In the genomic region with DNA sequence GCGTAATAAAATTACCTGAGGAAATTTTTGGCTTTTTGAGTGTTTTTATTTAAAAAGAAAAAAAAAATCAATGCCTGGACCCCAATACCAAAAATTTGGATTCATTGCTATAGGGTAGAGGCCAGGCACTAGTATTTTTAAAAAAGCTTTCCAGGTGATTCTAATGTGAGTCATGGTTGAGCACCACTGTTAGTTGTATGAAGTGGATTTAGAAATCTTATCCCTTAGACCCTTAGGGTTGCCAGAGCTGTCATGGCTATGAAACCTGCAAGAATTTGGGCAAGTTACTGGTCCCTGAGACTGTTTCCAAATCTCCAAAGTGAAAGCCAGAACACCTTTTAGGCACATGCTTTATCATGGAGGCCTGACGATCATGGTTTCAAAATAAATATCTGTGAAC, we compare ENCODE assay signal across 33 cellular contexts.
"Had no signal": no experiment of that assay in that cellular context is flagged by ENCODE, and none has a peak within 500 bp of the region (broad histone marks: within the 10 kb centered on the region; RNA-seq: fewer than 3 reads in every experiment).

No MANE protein-coding gene starts in this region.

- H3K27ac ChIP-seq: ascending aorta, PC-9, RWPE1, WERI-Rb-1 had no signal

- H3K9me3 ChIP-seq: ascending aorta had no signal

- H3K27me3 ChIP-seq: ascending aorta had no signal

- H3K4me3 Mint-ChIP-seq: activated CD4-positive, alpha-beta memory T cell treated with anti-CD3 and anti-CD28 coated beads, Interleukin-2, amount 10 ng/mL, durations not matched to agents 7 days and 5 days; activated naive CD4-positive, alpha-beta T cell treated with anti-CD3 and anti-CD28 coated beads, Interleukin-2, amount 50 U/mL, for 24 hours; activated naive CD8-positive, alpha-beta T cell treated with anti-CD3 and anti-CD28 coated beads, Interleukin-2, amount 10 ng/mL, durations not matched to agents 7 days and 5 days had no signal

- FAIRE-seq: RCC 7860 had no signal

- H2AFZ ChIP-seq: PC-9 had no signal

- DNase-seq: activated CD4-positive, alpha-beta memory T cell treated with anti-CD3 and anti-CD28 coated beads, Interleukin-2, amount 10 ng/mL, durations not matched to agents 7 days and 5 days; activated CD4-positive, alpha-beta T cell treated with anti-CD3 and anti-CD28 coated beads for 1 hour; activated CD4-positive, alpha-beta T cell treated with anti-CD3 and anti-CD28 coated beads for 48 hours; activated CD4-positive, CD25-positive, alpha-beta regulatory T cell; activated gamma-delta T cell; activated naive CD4-positive, alpha-beta T cell treated with Interleukin-2 at 50 U/mL for 16 hours; activated naive CD8-positive, alpha-beta T cell treated with anti-CD3 and anti-CD28 coated beads, Interleukin-2, amount 10 ng/mL, durations not matched to agents 7 days and 5 days; activated T-cell treated with anti-CD3 and anti-CD28 coated beads, Interleukin-2, amount 50 U/mL, for 1 hour; amygdala; caudate nucleus; cerebellar nuclear complex; Kasumi-1; MM.1S; MV-4-11; NCI-H1092; NCI-H1436 treated with DMSO at 0.1 percent for 48 hours; NCI-H1694 treated with DMSO at 0.1 percent for 48 hours; NCI-H2029; NCI-H510A; NCI-H526; NCI-H748 treated with DMSO at 0.1 percent for 48 hours; NK-92 treated with Interleukin-12 subunit alpha and Interleukin-12 subunit beta, amount 100 ng/mL, for 24 hours; Right ventricle myocardium superior; SW 1271; T-helper 1 cell; T1000; WERI-Rb-1 had no signal

- H3K4me3 ChIP-seq: ascending aorta, PC-9 had no signal

- H3K36me3 Mint-ChIP-seq: activated naive CD4-positive, alpha-beta T cell treated with anti-CD3 and anti-CD28 coated beads, Interleukin-2, amount 50 U/mL, for 24 hours; activated naive CD8-positive, alpha-beta T cell treated with anti-CD3 and anti-CD28 coated beads, Interleukin-2, amount 10 ng/mL, durations not matched to agents 7 days and 5 days had no signal

- H3K36me3 ChIP-seq: ascending aorta, WERI-Rb-1 had no signal

- H3K9me3 Mint-ChIP-seq: activated CD4-positive, alpha-beta memory T cell treated with anti-CD3 and anti-CD28 coated beads, Interleukin-2, amount 10 ng/mL, durations not matched to agents 7 days and 5 days; activated T-helper 2 cell treated with anti-CD3 and anti-CD28 coated beads, Interferon-gamma antibody, Interleukin-2, Interleukin-4, amounts not matched to agents 10 μg/mL and 5 μg/mL and 100 μg/mL, durations not matched to agents 14 hours and 24 hours and 36 hours had no signal

- H3K4me2 ChIP-seq: PC-9 had no signal

- H3K27ac Mint-ChIP-seq: activated CD4-positive, alpha-beta memory T cell treated with anti-CD3 and anti-CD28 coated beads, Interleukin-2, amount 10 ng/mL, durations not matched to agents 7 days and 5 days; activated naive CD4-positive, alpha-beta T cell treated with anti-CD3 and anti-CD28 coated beads, Interleukin-2, amount 50 U/mL, for 24 hours; activated naive CD8-positive, alpha-beta T cell treated with anti-CD3 and anti-CD28 coated beads, Interleukin-2, amount 10 ng/mL, durations not matched to agents 7 days and 5 days; activated T-helper 2 cell treated with anti-CD3 and anti-CD28 coated beads, Interferon-gamma antibody, Interleukin-2, Interleukin-4, amounts not matched to agents 10 μg/mL and 5 μg/mL and 100 μg/mL, durations not matched to agents 14 hours and 24 hours and 36 hours had no signal

- H3K4me1 Mint-ChIP-seq: activated CD4-positive, alpha-beta memory T cell treated with anti-CD3 and anti-CD28 coated beads, Interleukin-2, amount 10 ng/mL, durations not matched to agents 7 days and 5 days; activated naive CD4-positive, alpha-beta T cell treated with anti-CD3 and anti-CD28 coated beads, Interleukin-2, amount 50 U/mL, for 24 hours had no signal
